Comparison of ENCODE assay signal across 18 cellular contexts in genomic region chr3:154818676-154819255, GRCh38.
DNase-seq lines count a peak whose midpoint lies in the region; ATAC-seq and TF ChIP-seq lines count a peak whose summit lies in the region.
"Had no signal": no experiment of that assay in that cellular context is flagged by ENCODE, and none has a peak within 500 bp of the region (broad histone marks: within the 10 kb centered on the region; RNA-seq: fewer than 3 reads in every experiment).

No MANE protein-coding gene starts in this region.

- intact Hi-C loops in OCI-LY7 (cut with micrococcal nuclease; ENCODE audit: unreplicated experiment) = no loop called here

- POLR2A ChIA-PET in OCI-LY7 (lab: Charles Lee) = interaction anchor here (1.2 kb wide), 1 partner anchor 9 kb away, joined by 3 read pairs; no protein-coding TSS in a partner anchor

- no peaks in the 10 kb centered on the region for H3K9me3 ChIP-seq in OCI-LY7 (ENCODE audit: low read length)
- H3K9me3 ChIP-seq: Peyer's patch had no signal

- H3K4me2 ChIP-seq in OCI-LY7 (ENCODE audit: low read length) = no peak overlapping the region
- H3K4me2 ChIP-seq: BLaER1 treated with 17β-estradiol and CSF1 and Interleukin-3, amounts not matched to agents 10 nM and 100 nM had no signal

- H3K9me2 ChIP-seq in OCI-LY7 (ENCODE audit: insufficient read depth, low read length) = no peaks in the 10 kb centered on the region

- H4K20me1 ChIP-seq in OCI-LY7 (ENCODE audit: insufficient read depth, low read length) = no peaks in the 10 kb centered on the region
- H4K20me1 ChIP-seq: BLaER1 treated with 17β-estradiol and CSF1 and Interleukin-3, amounts not matched to agents 10 nM and 100 nM had no signal

- ATAC-seq in GM21447 (IDR thresholded peaks at IDR 0.05; ENCODE audit: unreplicated experiment) (no peak), GM18870 (IDR thresholded peaks at IDR 0.05; ENCODE audit: unreplicated experiment) (no peak)
- ATAC-seq: Right ventricle myocardium inferior had no signal

- no peaks in the 10 kb centered on the region for H3K4me1 ChIP-seq in OCI-LY7 (ENCODE audit: insufficient read depth, low read length, poor library complexity, severe bottlenecking)
- H3K4me1 ChIP-seq: BLaER1 treated with 17β-estradiol and CSF1 and Interleukin-3, amounts not matched to agents 10 nM and 100 nM; Peyer's patch had no signal

- H2AFZ ChIP-seq in OCI-LY7 (ENCODE audit: low read length) = peak overlapping the region; percentile 41; the same call in 1 of the 2 replicates

- no peak overlapping the region for H3K27ac ChIP-seq in OCI-LY7 (ENCODE audit: low read depth, low read length, poor library complexity, severe bottlenecking)
- H3K27ac ChIP-seq: 22Rv1; BLaER1 treated with 17β-estradiol and CSF1 and Interleukin-3, amounts not matched to agents 10 nM and 100 nM; Peyer's patch; SK-N-MC had no signal

- no peak for TF ChIP-seq CTCF in OCI-LY7 (conservative IDR thresholded peaks at IDR 0.05; ENCODE audit: low read length)

- BruUV-seq in OCI-LY7 (replicated peaks; lab: Mats Ljungman, UMichigan) = no TSS peak

- CTCF ChIA-PET in OCI-LY7 (lab: Charles Lee; ENCODE audit: unreplicated experiment) = no interaction called here

- H3K79me2 ChIP-seq in OCI-LY7 (ENCODE audit: insufficient read depth, low read depth, low read length) = no peaks in the 10 kb centered on the region

- DNase-seq in DMS53 (lab: John Stamatoyannopoulos, UW) (peak; percentile 3), DMS53 treated with DMSO at 0.1 percent for 48 hours (lab: John Stamatoyannopoulos, UW; ENCODE audit: unreplicated experiment) (no peak), OCI-LY7 (ENCODE audit: low spot score) (no peak), foreskin melanocyte (peak; percentile 92), renal cortical epithelial cell (ENCODE audit: low read depth) (peak; percentile 49), NCI-H526 treated with DMSO at 0.1 percent for 48 hours (lab: John Stamatoyannopoulos, UW) (no peak)
- DNase-seq: CD8-positive, alpha-beta memory T cell; KBM-7; NCI-H1436; NCI-H2029 treated with DMSO at 0.1 percent for 48 hours; NCI-H2171 treated with DMSO at 0.1 percent for 48 hours; Peyer's patch had no signal

- H3K4me3 ChIP-seq in OCI-LY7 (ENCODE audit: low read depth, low read length, poor library complexity, severe bottlenecking) = no peak overlapping the region
- H3K4me3 ChIP-seq: BLaER1 treated with 17β-estradiol and CSF1 and Interleukin-3, amounts not matched to agents 10 nM and 100 nM; Peyer's patch; SK-N-MC had no signal

- H3K36me3 ChIP-seq in OCI-LY7 (ENCODE audit: insufficient read depth, low read length) = no peaks in the 10 kb centered on the region
- H3K36me3 ChIP-seq: BLaER1 treated with 17β-estradiol and CSF1 and Interleukin-3, amounts not matched to agents 10 nM and 100 nM; Peyer's patch had no signal

Comparison
In these comparisons a context has a peak if more than half of its experiments do, and no peak if none do; other contexts are left out.
1. DNase-seq: peak in DMS53 (single experiment), foreskin melanocyte (single experiment) and renal cortical epithelial cell (single experiment); none in DMS53 treated with DMSO at 0.1 percent for 48 hours (single experiment), OCI-LY7 (single experiment) and NCI-H526 treated with DMSO at 0.1 percent for 48 hours (single experiment).